In genomic region chr22:23058481-23059336, GRCh38 we compare ENCODE assay signal across 18 cellular contexts. TPM values are rescaled to one million over a fixed set of nuclear protein-coding genes. Genes with fewer than 3 reads are reported as not detected.
DNase-seq lines count a peak whose midpoint lies in the region; ATAC-seq and TF ChIP-seq lines count a peak whose summit lies in the region.
"Had no signal": no experiment of that assay in that cellular context is flagged by ENCODE, and none has a peak within 500 bp of the region (broad histone marks: within the 10 kb centered on the region; RNA-seq: fewer than 3 reads in every experiment).

No MANE protein-coding gene starts in this region.

- WGBS in esophagus muscularis mucosa: 83% methylated on average over 10 of the region's 11 CpGs

- H3K9me3 ChIP-seq in Peyer's patch (peaks cover 0 to 4% (median 0%) of the 10 kb centered on the region in 4 donors), esophagus muscularis mucosa (peaks cover 0 to 17% (median 6%) of the 10 kb centered on the region in 4 donors), tibial artery (peaks cover 0 to 12% (median 7%) of the 10 kb centered on the region in 3 donors)

- TF ChIP-seq CTCF in Peyer's patch (IDR thresholded peaks at IDR 0.05) (no peak), esophagus muscularis mucosa (IDR thresholded peaks at IDR 0.05) (no peak), tibial artery (IDR thresholded peaks at IDR 0.05) (no peak)

- H3K27ac ChIP-seq in Peyer's patch (no peak overlapping the region), esophagus muscularis mucosa (replicated peaks in 1 of 4) (no peak overlapping the region), tibial artery (no peak overlapping the region)
- H3K27ac ChIP-seq: cardiac muscle cell had no signal

- DNase-seq in Right ventricle myocardium inferior (ENCODE audit: missing footprints): peak; percentile 32
- no peak for DNase-seq in left cardiac atrium
- peak; percentile 10 to 34 (median 18) for DNase-seq in Peyer's patch
- DNase-seq in esophagus muscularis mucosa (ENCODE audit: extremely low spot score): peak; percentile 75
- DNase-seq in tibial artery: peak; percentile 9 to 52
- no peak for DNase-seq in GOT3 (lab: John Stamatoyannopoulos, UW)
- DNase-seq in iPS-NIHi7 (ENCODE audit: extremely low spot score): no peak
- DNase-seq: activated CD8-positive, alpha-beta T cell treated with anti-CD3 and anti-CD28 coated beads, Interleukin-2, amount 10 ng/mL, durations not matched to agents 7 days and 5 days; activated gamma-delta T cell; amniotic stem cell; erythroblast; kidney glomerular epithelial cell; NCI-H1105; SHP77; stimulated activated CD4-positive, alpha-beta T cell treated with anti-CD3 and anti-CD28 coated beads, Interleukin-4, amount 100 ng/mL, for 4 hours had no signal

- H3K4me3 ChIP-seq in Peyer's patch: no peak overlapping the region
- no peak overlapping the region for H3K4me3 ChIP-seq in esophagus muscularis mucosa
- H3K4me3 ChIP-seq in tibial artery: no peak overlapping the region
- H3K4me3 ChIP-seq: cardiac muscle cell, smooth muscle cell had no signal

- H3K4me1 ChIP-seq in Peyer's patch (no peaks in the 10 kb centered on the region), esophagus muscularis mucosa (no peaks in the 10 kb centered on the region), tibial artery (no peaks in the 10 kb centered on the region)

- no peak for ATAC-seq in Right ventricle myocardium inferior
- no peak for ATAC-seq in left cardiac atrium
- no peak for ATAC-seq in GM18520 (IDR thresholded peaks at IDR 0.05; ENCODE audit: unreplicated experiment)
- ATAC-seq: activated CD8-positive, alpha-beta T cell treated with anti-CD3 and anti-CD28 coated beads, Interleukin-2, amount 10 ng/mL, durations not matched to agents 7 days and 5 days had no signal

- intact Hi-C loops in Right ventricle myocardium inferior (cut with DNase I) (no loop called here), left cardiac atrium (cut with DNase I) (no loop called here), esophagus muscularis mucosa (cut with DNase I) (no loop called here), tibial artery (cut with DNase I; ENCODE audit: low total_unique reads) (no loop called here)

- no peak for TF ChIP-seq EP300 in esophagus muscularis mucosa (IDR thresholded peaks at IDR 0.05)

- H3K36me3 ChIP-seq in Peyer's patch (no peaks in the 10 kb centered on the region), esophagus muscularis mucosa (no peaks in the 10 kb centered on the region), tibial artery (no peaks in the 10 kb centered on the region)
- H3K36me3 ChIP-seq: cardiac muscle cell had no signal

- no peak for TF ChIP-seq POLR2A in Peyer's patch (IDR thresholded peaks at IDR 0.05)
- TF ChIP-seq POLR2A in esophagus muscularis mucosa (IDR thresholded peaks at IDR 0.05; ENCODE audit: low read depth): no peak

- H3K27me3 ChIP-seq in Peyer's patch (no peaks in the 10 kb centered on the region), esophagus muscularis mucosa (no peaks in the 10 kb centered on the region), tibial artery (peaks cover 0 to 13% of the 10 kb centered on the region in 2 donors)
- H3K27me3 ChIP-seq: cardiac muscle cell had no signal

RNA-seq across cellular contexts. Expression of gene GNAZ, which starts 11.6 kb away (rescaled TPM):
- total RNA-seq in Right ventricle myocardium inferior (3.1 TPM), left cardiac atrium (1 to 10 TPM; 2.6 to 2.8 TPM), Peyer's patch (1 to 10 TPM in 2 of 4 donors, under 1 TPM in 2; 0.35 to 3.5 (median 1.9) TPM), esophagus muscularis mucosa (10 to 100 TPM; 51.7 to 79.5 (median 64.6) TPM)

Comparison
In these comparisons a context has a peak if more than half of its experiments do, and no peak if none do; other contexts are left out.
1. DNase-seq: peak in Right ventricle myocardium inferior (single experiment), Peyer's patch (3 of 3), esophagus muscularis mucosa (single experiment) and tibial artery (2 of 2); none in left cardiac atrium (single experiment), GOT3 (single experiment) and iPS-NIHi7 (single experiment).
2. RNA of gene GNAZ, which starts 11.6 kb away (total RNA-seq): 51.7 to 79.5 TPM in esophagus muscularis mucosa; 0.35 to 3.5 TPM in Peyer's patch, 3.1 TPM in Right ventricle myocardium inferior (single experiment) and 2.6 to 2.8 TPM in left cardiac atrium; every median in the first group is over 10 times any median in the second.